In genomic region chr15:65067334-65067644, GRCh38 we compare ENCODE assay signal across 8 cellular contexts. TPM values are rescaled to one million over a fixed set of nuclear protein-coding genes. Genes with fewer than 3 reads are reported as not detected.
DNase-seq lines count a peak whose midpoint lies in the region; ATAC-seq and TF ChIP-seq lines count a peak whose summit lies in the region.

No MANE protein-coding gene starts in this region.

- TF ChIP-seq CTCF in tibial nerve (IDR thresholded peaks at IDR 0.05) (no peak), foreskin keratinocyte (conservative IDR thresholded peaks at IDR 0.05) (no peak)

- no peak for ATAC-seq in activated naive CD4-positive, alpha-beta T cell treated with anti-CD3 and anti-CD28 coated beads, Interleukin-2, amount 50 U/mL, for 72 hours
- ATAC-seq in SK-N-SH treated with all-trans-retinoic acid at 6 μM for 48 hours, result no peak
- ATAC-seq in foreskin keratinocyte, result no peak
- ATAC-seq in left lobe of liver, result no peak

- H3K9me3 ChIP-seq in esophagus (ENCODE audit: control insufficient read depth in 2 of 2, insufficient read depth in 1 of 2, low read depth in 1 of 2, low read length in 1 of 2) (no peaks in the 10 kb centered on the region), muscle layer of colon (ENCODE audit: low read length) (no peaks in the 10 kb centered on the region), tibial nerve (no peaks in the 10 kb centered on the region)

- H3K27me3 ChIP-seq in esophagus (ENCODE audit: control insufficient read depth in 1 of 2, insufficient read depth in 2 of 2, low read length in 2 of 2) (no peaks in the 10 kb centered on the region), muscle layer of colon (ENCODE audit: control insufficient read depth in 1 of 2, insufficient read depth in 2 of 2, low read length in 2 of 2) (no peaks in the 10 kb centered on the region), tibial nerve (no peaks in the 10 kb centered on the region), foreskin keratinocyte (peaks cover 76% of the 10 kb centered on the region)

- 20 to 30% methylated on average over 7 of the region's 7 CpGs for WGBS in esophagus, 2 donors
- 8 to 10% methylated on average over 7 of the region's 7 CpGs for WGBS in tibial nerve, 2 donors

- H3K27ac ChIP-seq in esophagus (ENCODE audit: low read depth in 2 of 2, low read length in 1 of 2), result peak overlapping the region; percentile 80 to 90
- H3K27ac ChIP-seq in muscle layer of colon (ENCODE audit: low read depth, low read length), result peak overlapping the region; percentile 89
- H3K27ac ChIP-seq in tibial nerve, result peak overlapping the region; percentile 64 to 95 (median 90)
- no peak overlapping the region for H3K27ac ChIP-seq in foreskin keratinocyte

- no peak for DNase-seq in activated naive CD4-positive, alpha-beta T cell treated with anti-CD3 and anti-CD28 coated beads, Interleukin-2, amount 50 U/mL, for 72 hours (ENCODE audit: low spot score in 2 of 2)
- DNase-seq in tibial nerve (ENCODE audit: low spot score in 2 of 2) (no peak), foreskin keratinocyte (no peak), left lobe of liver (ENCODE audit: low spot score) (no peak)

- H3K9me3 Mint-ChIP-seq in activated naive CD4-positive, alpha-beta T cell treated with anti-CD3 and anti-CD28 coated beads, Interleukin-2, amount 50 U/mL, for 24 hours, result no peaks in the 10 kb centered on the region
- H3K9me3 Mint-ChIP-seq in activated naive CD4-positive, alpha-beta T cell treated with anti-CD3 and anti-CD28 coated beads, Interleukin-2, amount 50 U/mL, for 72 hours, result no peaks in the 10 kb centered on the region

- H3K4me1 Mint-ChIP-seq in activated naive CD4-positive, alpha-beta T cell treated with anti-CD3 and anti-CD28 coated beads, Interleukin-2, amount 50 U/mL, for 24 hours, result peaks cover 11% of the 10 kb centered on the region

- peak overlapping the region; percentile 84 for H3K9ac ChIP-seq in muscle layer of colon (ENCODE audit: low read length)

- no peaks in the 10 kb centered on the region for H3K36me3 ChIP-seq in esophagus (ENCODE audit: control insufficient read depth in 2 of 2, insufficient read depth in 2 of 2, low read length in 1 of 2)
- H3K36me3 ChIP-seq in muscle layer of colon (ENCODE audit: insufficient read depth, low read length), result peaks cover 21% of the 10 kb centered on the region
- H3K36me3 ChIP-seq in tibial nerve, result no peaks in the 10 kb centered on the region

- H3K36me3 Mint-ChIP-seq in activated naive CD4-positive, alpha-beta T cell treated with anti-CD3 and anti-CD28 coated beads, Interleukin-2, amount 50 U/mL, for 24 hours, result no peaks in the 10 kb centered on the region
- H3K36me3 Mint-ChIP-seq in activated naive CD4-positive, alpha-beta T cell treated with anti-CD3 and anti-CD28 coated beads, Interleukin-2, amount 50 U/mL, for 72 hours, result peaks cover 0 to 5% of the 10 kb centered on the region in 2 donors

- TF ChIP-seq POLR2A in tibial nerve (IDR thresholded peaks at IDR 0.05), result no peak

- peak overlapping the region; percentile 5 for H3K4me3 Mint-ChIP-seq in activated naive CD4-positive, alpha-beta T cell treated with anti-CD3 and anti-CD28 coated beads, Interleukin-2, amount 50 U/mL, for 24 hours

- H3K4me1 ChIP-seq in esophagus (ENCODE audit: control insufficient read depth in 2 of 2, insufficient read depth in 2 of 2, low read length in 1 of 2) (peaks cover 5 to 16% of the 10 kb centered on the region in 2 donors), muscle layer of colon (ENCODE audit: insufficient read depth, low read length) (peaks cover 56% of the 10 kb centered on the region), tibial nerve (peaks cover 0 to 77% (median 42%) of the 10 kb centered on the region in 4 donors), foreskin keratinocyte (no peaks in the 10 kb centered on the region)

- TF ChIP-seq EP300 in tibial nerve (IDR thresholded peaks at IDR 0.05), result no peak

- peaks cover 18% of the 10 kb centered on the region for H3K27me3 Mint-ChIP-seq in activated naive CD4-positive, alpha-beta T cell treated with anti-CD3 and anti-CD28 coated beads, Interleukin-2, amount 50 U/mL, for 24 hours

- H3K4me3 ChIP-seq in esophagus (ENCODE audit: low read depth in 1 of 2, low read length in 2 of 2), result peak overlapping the region; percentile 61 to 62
- H3K4me3 ChIP-seq in muscle layer of colon (ENCODE audit: low read depth in 1 of 2, low read length in 2 of 2), result peak overlapping the region; percentile 65 to 86
- peak overlapping the region; percentile 47 to 81 (median 52) for H3K4me3 ChIP-seq in tibial nerve

- H3K27ac Mint-ChIP-seq in activated naive CD4-positive, alpha-beta T cell treated with anti-CD3 and anti-CD28 coated beads, Interleukin-2, amount 50 U/mL, for 24 hours, result no peak overlapping the region
- H3K27ac Mint-ChIP-seq in activated naive CD4-positive, alpha-beta T cell treated with anti-CD3 and anti-CD28 coated beads, Interleukin-2, amount 50 U/mL, for 72 hours, result no peak overlapping the region

TF ChIP-seq in SK-N-SH treated with all-trans-retinoic acid at 6 μM for 48 hours, 23 proteins besides CTCF, POLR2A, EP300 and RAD21 (continues in another document):
- TF ChIP-seq CREB5 (CRISPR knock-in tag; IDR thresholded peaks at IDR 0.05; ENCODE audit: low read depth) (no peak), ZC3H10 (CRISPR knock-in tag; IDR thresholded peaks at IDR 0.05) (no peak), TOX (CRISPR knock-in tag; IDR thresholded peaks at IDR 0.05; ENCODE audit: borderline replicate concordance) (no peak), SNAI2 (CRISPR knock-in tag; IDR thresholded peaks at IDR 0.05) (no peak), PPARA (CRISPR knock-in tag; IDR thresholded peaks at IDR 0.05; ENCODE audit: borderline replicate concordance) (no peak), ESRRG (CRISPR knock-in tag; IDR thresholded peaks at IDR 0.05) (no peak), TCF4 (CRISPR knock-in tag; IDR thresholded peaks at IDR 0.05; ENCODE audit: borderline replicate concordance) (no peak), OSR1 (CRISPR knock-in tag; IDR thresholded peaks at IDR 0.05) (no peak), ZNF8 (CRISPR knock-in tag; IDR thresholded peaks at IDR 0.05) (no peak), ISL1 (CRISPR knock-in tag; IDR thresholded peaks at IDR 0.05) (no peak), BACH2 (CRISPR knock-in tag; IDR thresholded peaks at IDR 0.05; ENCODE audit: borderline replicate concordance) (no peak)

RNA-seq across cellular contexts. Expression of gene RASL12, which starts 0.5 kb away (rescaled TPM):
- not detected for total RNA-seq in activated naive CD4-positive, alpha-beta T cell treated with anti-CD3 and anti-CD28 coated beads, Interleukin-2, amount 50 U/mL, for 72 hours
- 10 to 100 TPM in 1 of 2 donors, 1 to 10 TPM in 1; 2.6 to 10.9 TPM for polyA plus RNA-seq in esophagus
- 10 to 100 TPM; 41.4 to 83.5 (median 78.7) TPM for total RNA-seq in tibial nerve
- total RNA-seq in foreskin keratinocyte, result not detected in 2 replicates
- polyA plus RNA-seq in foreskin keratinocyte, result not detected in 2 replicates
- total RNA-seq in left lobe of liver, result 0.15 TPM

RNA-seq across cellular contexts. Expression of gene KBTBD13, which starts 9.3 kb away (rescaled TPM):
- total RNA-seq in activated naive CD4-positive, alpha-beta T cell treated with anti-CD3 and anti-CD28 coated beads, Interleukin-2, amount 50 U/mL, for 72 hours, result not detected
- not detected for polyA plus RNA-seq in esophagus
- total RNA-seq in tibial nerve, result not detected
- total RNA-seq in foreskin keratinocyte, result not detected in 2 replicates
- polyA plus RNA-seq in foreskin keratinocyte, result not detected in 2 replicates
- total RNA-seq in left lobe of liver, result not detected

RNA-seq across cellular contexts. Expression of gene SLC51B, which starts 22.1 kb away (rescaled TPM):
- total RNA-seq in activated naive CD4-positive, alpha-beta T cell treated with anti-CD3 and anti-CD28 coated beads, Interleukin-2, amount 50 U/mL, for 72 hours, result not detected
- polyA plus RNA-seq in esophagus (under 1 TPM; 0.08 to 0.12 TPM), foreskin keratinocyte (not detected in 2 replicates)
- total RNA-seq in tibial nerve (1 to 10 TPM in 1 of 4 donors, not detected in 3; 2.7 TPM), foreskin keratinocyte (not detected in 2 replicates), left lobe of liver (0.75 TPM)

RNA-seq across cellular contexts. Expression of gene MTFMT, which starts 37.9 kb away (rescaled TPM):
- total RNA-seq in activated naive CD4-positive, alpha-beta T cell treated with anti-CD3 and anti-CD28 coated beads, Interleukin-2, amount 50 U/mL, for 72 hours, result 10 to 100 TPM; 15.7 to 17.3 TPM
- polyA plus RNA-seq in esophagus (1 to 10 TPM; 3.1 to 6.9 TPM), foreskin keratinocyte (13.3 and 17.5 TPM in 2 replicates)
- total RNA-seq in tibial nerve (10 to 100 TPM; 36.8 to 45.7 (median 41.2) TPM), foreskin keratinocyte (19.7 and 21.9 TPM in 2 replicates), left lobe of liver (9.9 TPM)

RNA-seq across cellular contexts. Expression of gene UBAP1L, which starts 47.7 kb away (rescaled TPM):
- total RNA-seq in activated naive CD4-positive, alpha-beta T cell treated with anti-CD3 and anti-CD28 coated beads, Interleukin-2, amount 50 U/mL, for 72 hours, result 1 to 10 TPM; 2.2 to 4.8 TPM
- polyA plus RNA-seq in esophagus (1 to 10 TPM in 1 of 2 donors, under 1 TPM in 1; 0.89 to 5.7 TPM), foreskin keratinocyte (0.23 and 0.27 TPM in 2 replicates)
- total RNA-seq in tibial nerve (10 to 100 TPM in 3 of 4 donors, 1 to 10 TPM in 1; 8.4 to 16.7 (median 14.0) TPM), foreskin keratinocyte (0.49 and 0.88 TPM in 2 replicates), left lobe of liver (5.5 TPM)

Comparison
In these comparisons a context has a peak if more than half of its experiments do, and no peak if none do; other contexts are left out.
1. RNA of gene RASL12, which starts 0.5 kb away (total RNA-seq): 41.4 to 83.5 TPM in tibial nerve; 0.15 TPM in left lobe of liver (single experiment), not detected in activated naive CD4-positive, alpha-beta T cell treated with anti-CD3 and anti-CD28 coated beads, Interleukin-2, amount 50 U/mL, for 72 hours and not detected in foreskin keratinocyte; every median in the first group is over 10 times any median in the second.
2. Peak in every context shown above with its lines, with median percentiles within 50 percentile points of each other: H3K4me3 ChIP-seq.